Comparison of ENCODE assay signal across 8 cellular contexts in genomic region chr3:57757642-57758297, GRCh38. TPM values are rescaled to one million over a fixed set of nuclear protein-coding genes. Genes with fewer than 3 reads are reported as not detected.
DNase-seq lines count a peak whose midpoint lies in the region; ATAC-seq and TF ChIP-seq lines count a peak whose summit lies in the region.

No MANE protein-coding gene starts in this region.

- H3K27me3 ChIP-seq in gastrocnemius medialis, result no peaks in the 10 kb centered on the region

- TF ChIP-seq POLR2A in gastrocnemius medialis (IDR thresholded peaks at IDR 0.05), result no peak

- peak overlapping the region; percentile 87 for H3K27ac ChIP-seq in VCaP
- H3K27ac ChIP-seq in gastrocnemius medialis, result peak overlapping the region; percentile 96 to 99 (median 98)

- ATAC-seq in activated CD4-positive, alpha-beta T cell treated with anti-CD3 and anti-CD28 coated beads for 36 hours, result no peak
- ATAC-seq in gastrocnemius medialis (no peak), GM18502 (IDR thresholded peaks at IDR 0.05; ENCODE audit: poor library complexity, unreplicated experiment) (no peak)

- H3K36me3 Mint-ChIP-seq in activated CD4-positive, alpha-beta T cell treated with anti-CD3 and anti-CD28 coated beads for 36 hours (ENCODE audit: low read depth), result peaks cover 30% of the 10 kb centered on the region

- no peak for DNase-seq in activated CD4-positive, alpha-beta T cell treated with anti-CD3 and anti-CD28 coated beads for 36 hours
- DNase-seq in activated CD4-positive, alpha-beta T cell treated with anti-CD3 and anti-CD28 coated beads, Interleukin-2, amount 50 U/mL, for 48 hours, result no peak
- DNase-seq in glomerular visceral epithelial cell (ENCODE audit: extremely low spot score) (peak; percentile 44), gastrocnemius medialis (peak in 1 of 2 donors; percentile 29), hippocampal formation (lab: John Stamatoyannopoulos, UW) (no peak), NCI-H2081 treated with DMSO at 0.1 percent for 48 hours (lab: John Stamatoyannopoulos, UW) (no peak)

- H3K9me3 Mint-ChIP-seq in activated CD4-positive, alpha-beta T cell treated with anti-CD3 and anti-CD28 coated beads for 36 hours (ENCODE audit: low read depth), result no peaks in the 10 kb centered on the region

- peaks cover 49% of the 10 kb centered on the region for H3K4me1 Mint-ChIP-seq in activated CD4-positive, alpha-beta T cell treated with anti-CD3 and anti-CD28 coated beads for 36 hours

- no peaks in the 10 kb centered on the region for H3K36me3 ChIP-seq in gastrocnemius medialis

- in situ Hi-C loops in gastrocnemius medialis (cut with MboI; ENCODE audit: low sequenced_read_pairs in 4 of 4), result loop anchor here (5.0 to 10.0 kb wide), 4 partner anchors 63 to 203 kb away; partner anchors contain the start of genes DENND6A (in 3 of the 4), ARF4 (in 1 of the 4) and PDE12 (in 1 of the 4)

- H3K27me3 Mint-ChIP-seq in activated CD4-positive, alpha-beta T cell treated with anti-CD3 and anti-CD28 coated beads for 36 hours, result no peaks in the 10 kb centered on the region

- H3K4me1 ChIP-seq in gastrocnemius medialis, result peaks cover 38 to 43% of the 10 kb centered on the region in 2 donors

- peak overlapping the region; percentile 97 for H3K4me3 Mint-ChIP-seq in activated CD4-positive, alpha-beta T cell treated with anti-CD3 and anti-CD28 coated beads for 36 hours

- H3K9me3 ChIP-seq in gastrocnemius medialis, result no peaks in the 10 kb centered on the region

- TF ChIP-seq CTCF in VCaP (conservative IDR thresholded peaks at IDR 0.05), result no peak
- no peak for TF ChIP-seq CTCF in gastrocnemius medialis (IDR thresholded peaks at IDR 0.05 in 4 of 5, conservative IDR thresholded peaks at IDR 0.05 in 1 of 5)

- CTCF ChIA-PET in activated CD4-positive, alpha-beta T cell treated with anti-CD3 and anti-CD28 coated beads for 36 hours (lab: Charles Lee), result interaction anchor here (0.6 to 1.6 kb wide), 2 partner anchors 13 to 1644 kb away, joined by 3 read pairs; no protein-coding TSS in a partner anchor

- POLR2A ChIA-PET in activated CD4-positive, alpha-beta T cell treated with anti-CD3 and anti-CD28 coated beads for 36 hours (lab: Charles Lee), result interaction anchor here (0.6 to 0.7 kb wide), 2 partner anchors 96 to 160 kb away, joined by 3 to 5 read pairs; partner anchors contain the start of gene ARF4

- peak overlapping the region; percentile 86 to 98 (median 96) for H3K4me3 ChIP-seq in gastrocnemius medialis

- no peak overlapping the region for H3K27ac Mint-ChIP-seq in activated CD4-positive, alpha-beta T cell treated with anti-CD3 and anti-CD28 coated beads for 36 hours

- intact Hi-C loops in activated CD4-positive, alpha-beta T cell treated with anti-CD3 and anti-CD28 coated beads for 36 hours (cut with DNase I, micrococcal nuclease), result loop anchor here (5.0 to 10.0 kb wide), 2 partner anchors 45 to 1203 kb away; partner anchors contain the start of gene CCDC66 (in 1 of the 2)
- intact Hi-C loops in gastrocnemius medialis (cut with DNase I; ENCODE audit: low total_unique reads), result loop anchor here (2.0 to 10.0 kb wide), 5 partner anchors 45 to 593 kb away; partner anchors contain the start of genes IL17RD and PDE12

RNA-seq across cellular contexts. Expression of gene SLMAP, which starts 1.7 kb away (rescaled TPM):
- total RNA-seq in activated CD4-positive, alpha-beta T cell treated with anti-CD3 and anti-CD28 coated beads for 36 hours, result 10 to 100 TPM; 43.1 to 55.3 TPM
- 100 to 1,000 TPM in 2 of 4 donors, 10 to 100 TPM in 2; 81.1 to 113 (median 97.1) TPM for total RNA-seq in gastrocnemius medialis
